In the genomic region with DNA sequence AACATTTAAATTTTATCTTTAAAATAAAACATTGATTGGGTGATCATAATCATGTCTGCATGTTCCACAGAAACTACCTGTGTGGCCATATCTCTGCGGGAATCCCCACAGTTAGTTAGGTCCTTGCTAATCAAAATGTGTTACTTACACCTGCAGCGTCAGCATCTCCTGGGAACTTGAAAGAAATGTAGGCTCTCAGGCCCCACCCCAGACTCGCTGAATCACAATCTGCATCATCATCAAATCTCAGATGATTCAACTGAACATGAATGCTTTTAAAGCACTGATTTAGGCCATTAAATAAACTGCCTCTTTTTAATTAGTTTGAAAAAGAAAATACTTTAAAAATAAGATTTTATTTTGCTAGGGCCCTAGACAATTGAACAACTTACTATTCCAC, we compare ENCODE assay signal across 1 cellular context.
TF ChIP-seq lines count a peak whose summit lies in the region.

No MANE protein-coding gene starts in this region.

TF ChIP-seq in GM23338, 12 proteins besides CTCF, POLR2A, EP300 and RAD21 (continued from another document):
- TF ChIP-seq REST (IDR thresholded peaks at IDR 0.05; ENCODE audit: unreplicated experiment): no peak
- TF ChIP-seq STAT1 (IDR thresholded peaks at IDR 0.05; ENCODE audit: unreplicated experiment): no peak
- TF ChIP-seq ZNF331 (CRISPR knock-in tag; IDR thresholded peaks at IDR 0.05; ENCODE audit: low read depth): no peak
- TF ChIP-seq JUNB (IDR thresholded peaks at IDR 0.05; ENCODE audit: unreplicated experiment): no peak
